In genomic region chr18:4035521-4035920, GRCh38 we compare ENCODE assay signal across 15 cellular contexts.
"Had no signal": no experiment of that assay in that cellular context is flagged by ENCODE, and none has a peak within 500 bp of the region (broad histone marks: within the 10 kb centered on the region; RNA-seq: fewer than 3 reads in every experiment).

No MANE protein-coding gene starts in this region.

- H3K36me3 ChIP-seq: right lobe of liver, spleen, suprapubic skin had no signal

- H3K4me1 ChIP-seq: psoas muscle, right lobe of liver, spleen, suprapubic skin had no signal

- H3K27ac ChIP-seq: foreskin keratinocyte, psoas muscle, right lobe of liver, spleen, suprapubic skin had no signal

- H3K9me3 ChIP-seq: psoas muscle, right lobe of liver, suprapubic skin had no signal

- H3K4me3 ChIP-seq: lung, psoas muscle, right lobe of liver, spleen, suprapubic skin had no signal

- ATAC-seq: foreskin keratinocyte, left colon, psoas muscle, right lobe of liver had no signal

- DNase-seq: activated CD4-positive, alpha-beta T cell treated with anti-CD3 and anti-CD28 coated beads, Interleukin-2, amount 10 ng/mL, durations not matched to agents 24 days and 14 days; activated CD4-positive, CD25-positive, alpha-beta regulatory T cell; activated naive CD8-positive, alpha-beta T cell treated with anti-CD3 and anti-CD28 coated beads for 36 hours; amygdala; effector memory CD4-positive, alpha-beta T cell; foreskin keratinocyte; glutamatergic neuron; hypothalamus; left colon; midbrain; psoas muscle; right lobe of liver; spleen had no signal

- H3K27me3 ChIP-seq: right lobe of liver, suprapubic skin had no signal
